ENCODE assay signal across 1 cellular context in genomic region chr12:64403708-64404469, GRCh38.
TF ChIP-seq lines count a peak whose summit lies in the region.

Gene XPOT, plus strand, starts transcription at chr12:64404392. Its CDS starts 5,644 bp downstream, at chr12:64410036.

TF ChIP-seq in K562, 482 proteins besides CTCF, POLR2A, EP300 and RAD21 (continued from another document and continues in another):
- peak; percentile 90 for TF ChIP-seq CREB1 (IDR thresholded peaks at IDR 0.05)
- TF ChIP-seq CREB1 (CRISPR knock-in tag; IDR thresholded peaks at IDR 0.05) = peak; percentile 77; the same call in 1 of the 2 replicates
- peak in 1 of 3 experiments; percentile 76; a peak in 2 of 6 replicates for TF ChIP-seq ZBTB11 (CRISPR knock-in tag; IDR thresholded peaks at IDR 0.05)
- no peak for TF ChIP-seq ZNF785 (CRISPR knock-in tag; IDR thresholded peaks at IDR 0.05)
- TF ChIP-seq KLF10 (CRISPR knock-in tag; IDR thresholded peaks at IDR 0.05) = no peak
- TF ChIP-seq HES1 (IDR thresholded peaks at IDR 0.05; ENCODE audit: low read depth) = no peak
- no peak for TF ChIP-seq MTF1 (CRISPR knock-in tag; IDR thresholded peaks at IDR 0.05; ENCODE audit: borderline replicate concordance)
- no peak for TF ChIP-seq ZNF444 (CRISPR knock-in tag; IDR thresholded peaks at IDR 0.05)
- TF ChIP-seq POLR2AphosphoS2 (IDR thresholded peaks at IDR 0.05; ENCODE audit: low read length) = no peak
- no peak for TF ChIP-seq NCOR1 (IDR thresholded peaks at IDR 0.05)
- no peak for TF ChIP-seq ELK3 (CRISPR knock-in tag; IDR thresholded peaks at IDR 0.05)
- TF ChIP-seq STAT6 (CRISPR knock-in tag; IDR thresholded peaks at IDR 0.05) = no peak
- no peak for TF ChIP-seq DPF2 (IDR thresholded peaks at IDR 0.05)
- peak; percentile 93 for TF ChIP-seq RB1 (IDR thresholded peaks at IDR 0.05; ENCODE audit: low read depth)
- no peak for TF ChIP-seq RUNX1 (IDR thresholded peaks at IDR 0.05; ENCODE audit: low read depth)
- TF ChIP-seq MEIS2 (IDR thresholded peaks at IDR 0.05; ENCODE audit: partially characterized antibody) = peak; percentile 54
- TF ChIP-seq MBD2 (IDR thresholded peaks at IDR 0.05; ENCODE audit: borderline replicate concordance, low read depth) = no peak; the same call in 1 of the 2 replicates
- peak in 1 of 2 experiments; percentile 77; a peak in 1 of 4 replicates for TF ChIP-seq NONO (IDR thresholded peaks at IDR 0.05; ENCODE audit: low read depth in 2 of 2, low read length in 1 of 2)
- no peak for TF ChIP-seq CREBBP (IDR thresholded peaks at IDR 0.05; ENCODE audit: low read depth, low read length)
- TF ChIP-seq ZNF41 (CRISPR knock-in tag; conservative IDR thresholded peaks at IDR 0.05) = no peak
- TF ChIP-seq PRDM10 (IDR thresholded peaks at IDR 0.05; ENCODE audit: partially characterized antibody) = no peak
- TF ChIP-seq NFIX (CRISPR knock-in tag; IDR thresholded peaks at IDR 0.05; ENCODE audit: low read depth) = no peak
- TF ChIP-seq SRSF7 (optimal IDR thresholded peaks at IDR 0.05; ENCODE audit: low read depth, low read length) = no peak
- no peak for TF ChIP-seq EWSR1 (IDR thresholded peaks at IDR 0.05; ENCODE audit: borderline replicate concordance, low read depth, partially characterized antibody)
- TF ChIP-seq XRCC5 (IDR thresholded peaks at IDR 0.05; ENCODE audit: low read depth, low read length) = no peak
- no peak for TF ChIP-seq RNF2 (IDR thresholded peaks at IDR 0.05)
- TF ChIP-seq SRSF9 (IDR thresholded peaks at IDR 0.05; ENCODE audit: borderline replicate concordance, low read depth, low read length) = no peak
- TF ChIP-seq COPS2 (conservative IDR thresholded peaks at IDR 0.05) = no peak
- TF ChIP-seq ZNF121 (CRISPR knock-in tag; conservative IDR thresholded peaks at IDR 0.05) = no peak
- no peak for TF ChIP-seq THRB (CRISPR knock-in tag; conservative IDR thresholded peaks at IDR 0.05)
- no peak for TF ChIP-seq ZNF282 (CRISPR knock-in tag; IDR thresholded peaks at IDR 0.05)
- TF ChIP-seq NUFIP1 (IDR thresholded peaks at IDR 0.05; ENCODE audit: partially characterized antibody) = no peak
- TF ChIP-seq ZNF280B (CRISPR knock-in tag; IDR thresholded peaks at IDR 0.05) = no peak
- TF ChIP-seq ZNF764 (CRISPR knock-in tag; IDR thresholded peaks at IDR 0.05; ENCODE audit: low read depth) = no peak
- TF ChIP-seq TAF7 (tag; IDR thresholded peaks at IDR 0.05) = peak; percentile 71; the same call in 1 of the 2 replicates
- peak; percentile 76; the same call in 1 of the 2 replicates for TF ChIP-seq GATAD2B (IDR thresholded peaks at IDR 0.05; ENCODE audit: borderline replicate concordance)
- TF ChIP-seq PATZ1 (CRISPR knock-in tag; IDR thresholded peaks at IDR 0.05; ENCODE audit: borderline replicate concordance) = no peak
- TF ChIP-seq SIX5 (IDR thresholded peaks at IDR 0.05; ENCODE audit: borderline replicate concordance in 1 of 2, insufficient read depth in 1 of 2, low read depth in 1 of 2, low read length in 2 of 2) = peak; percentile 78 to 79; a peak in 3 of 4 replicates
- no peak for TF ChIP-seq ETS2 (tag; IDR thresholded peaks at IDR 0.05; ENCODE audit: borderline replicate concordance, poor library complexity, severe bottlenecking)
- TF ChIP-seq MYBL2 (IDR thresholded peaks at IDR 0.05; ENCODE audit: low read depth) = no peak
- TF ChIP-seq MYBL2 (CRISPR knock-in tag; IDR thresholded peaks at IDR 0.05; ENCODE audit: borderline replicate concordance) = no peak
- no peak for TF ChIP-seq MBD1 (CRISPR knock-in tag; IDR thresholded peaks at IDR 0.05)
- 0 out of 2 replicates have a peak, but pooled peaks have one; percentile 15 for TF ChIP-seq BACH1 (tag; IDR thresholded peaks at IDR 0.05)
- TF ChIP-seq PHF21A (IDR thresholded peaks at IDR 0.05; ENCODE audit: borderline replicate concordance, low read depth) = no peak
- no peak for TF ChIP-seq CEBPG (CRISPR knock-in tag; IDR thresholded peaks at IDR 0.05)
- TF ChIP-seq CEBPG (tag; conservative IDR thresholded peaks at IDR 0.05 in 1 of 2, IDR thresholded peaks at IDR 0.05 in 1 of 2) = no peak
- TF ChIP-seq ZBTB8A (IDR thresholded peaks at IDR 0.05; ENCODE audit: partially characterized antibody) = no peak
- no peak for TF ChIP-seq SMC3 (conservative IDR thresholded peaks at IDR 0.05; ENCODE audit: insufficient read depth, low read depth, low read length)
- peak; percentile 91 for TF ChIP-seq GABPB1 (CRISPR knock-in tag; IDR thresholded peaks at IDR 0.05)
- no peak for TF ChIP-seq RFX7 (CRISPR knock-in tag; IDR thresholded peaks at IDR 0.05)
